In genomic region chr3:188421836-188422540, GRCh38 we compare ENCODE assay signal across 8 cellular contexts.
DNase-seq lines count a peak whose midpoint lies in the region; ATAC-seq lines count a peak whose summit lies in the region.

No MANE protein-coding gene starts in this region.

- no peak overlapping the region for H3K27ac Mint-ChIP-seq in activated naive CD4-positive, alpha-beta T cell treated with anti-CD3 and anti-CD28 coated beads, Interleukin-2, amount 50 U/mL, for 72 hours

- ATAC-seq in GM19372 (IDR thresholded peaks at IDR 0.05; ENCODE audit: low read depth, unreplicated experiment) (peak; percentile 99), HG03064 (IDR thresholded peaks at IDR 0.05; ENCODE audit: low read depth, unreplicated experiment) (peak; percentile 99)
- no peak for ATAC-seq in activated naive CD4-positive, alpha-beta T cell treated with anti-CD3 and anti-CD28 coated beads, Interleukin-2, amount 50 U/mL, for 72 hours

- peaks cover 33 to 50% of the 10 kb centered on the region in 2 donors for H3K36me3 Mint-ChIP-seq in activated naive CD4-positive, alpha-beta T cell treated with anti-CD3 and anti-CD28 coated beads, Interleukin-2, amount 50 U/mL, for 72 hours

- H3K9me3 Mint-ChIP-seq in activated naive CD4-positive, alpha-beta T cell treated with anti-CD3 and anti-CD28 coated beads, Interleukin-2, amount 50 U/mL, for 72 hours = peaks cover 10 to 27% of the 10 kb centered on the region in 2 donors

- DNase-seq in SKM-1 treated with dmso at 0.1 percent for 144 hours (lab: John Stamatoyannopoulos, UW; ENCODE audit: unreplicated experiment) = peak; percentile 95
- peak; percentile 16 for DNase-seq in putamen (ENCODE audit: low spot score)
- DNase-seq in activated effector memory CD4-positive, alpha-beta T cell treated with anti-CD3 and anti-CD28 coated beads, Interleukin-2, amount 50 U/mL, for 16 hours = no peak
- no peak for DNase-seq in epidermal melanocyte (ENCODE audit: insufficient read length, low spot score)
- no peak for DNase-seq in effector CD4-positive, alpha-beta T cell
- no peak for DNase-seq in activated naive CD4-positive, alpha-beta T cell treated with anti-CD3 and anti-CD28 coated beads, Interleukin-2, amount 50 U/mL, for 72 hours (ENCODE audit: low spot score in 2 of 2)

Comparison
In these comparisons a context has a peak if more than half of its experiments do, and no peak if none do; other contexts are left out.
1. ATAC-seq: peak in GM19372 (single experiment) and HG03064 (single experiment); none in activated naive CD4-positive, alpha-beta T cell treated with anti-CD3 and anti-CD28 coated beads, Interleukin-2, amount 50 U/mL, for 72 hours (0 of 2).
2. DNase-seq: peak in SKM-1 treated with dmso at 0.1 percent for 144 hours (single experiment) and putamen (single experiment); none in activated effector memory CD4-positive, alpha-beta T cell treated with anti-CD3 and anti-CD28 coated beads, Interleukin-2, amount 50 U/mL, for 16 hours (single experiment), epidermal melanocyte (single experiment), effector CD4-positive, alpha-beta T cell (single experiment) and activated naive CD4-positive, alpha-beta T cell treated with anti-CD3 and anti-CD28 coated beads, Interleukin-2, amount 50 U/mL, for 72 hours (0 of 2).